In the genomic region with DNA sequence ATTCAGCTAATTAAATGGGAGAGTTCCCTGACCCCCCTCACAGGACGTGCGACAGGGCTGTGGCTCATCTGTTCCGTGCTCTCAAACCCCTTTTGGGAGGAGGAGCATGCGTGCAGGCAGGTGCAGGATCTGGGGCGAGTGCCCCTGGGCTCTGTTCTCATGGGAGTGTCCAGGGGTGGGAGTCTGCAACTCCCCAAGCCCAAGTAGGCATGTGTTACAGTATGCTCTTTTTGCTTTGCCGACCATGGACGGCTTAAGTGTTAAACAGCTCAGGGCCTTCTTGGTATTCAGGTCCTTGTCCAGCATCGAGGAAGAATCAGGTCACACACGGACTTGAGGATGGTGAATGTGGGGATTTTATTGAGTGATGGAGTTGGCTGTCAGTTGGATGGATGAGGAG, we compare ENCODE assay signal across 24 cellular contexts.
DNase-seq lines count a peak whose midpoint lies in the region; ATAC-seq and TF ChIP-seq lines count a peak whose summit lies in the region.
"Had no signal": no experiment of that assay in that cellular context is flagged by ENCODE, and none has a peak within 500 bp of the region (broad histone marks: within the 10 kb centered on the region; RNA-seq: fewer than 3 reads in every experiment).

No MANE protein-coding gene starts in this region.

- no peak overlapping the region for H3K14ac ChIP-seq in neuronal stem cell (ENCODE audit: low read length)

- H3K23ac ChIP-seq in neuronal stem cell (ENCODE audit: low read depth, low read length, poor library complexity), result no peak overlapping the region

- no peak for ATAC-seq in activated CD8-positive, alpha-beta T cell treated with anti-CD3 and anti-CD28 coated beads for 36 hours
- ATAC-seq in activated CD8-positive, alpha-beta T cell treated with anti-CD3 and anti-CD28 coated beads, Interleukin-2, amount 10 ng/mL, durations not matched to agents 7 days and 5 days, result no peak
- ATAC-seq in CD4-positive, CD25-positive, alpha-beta regulatory T cell (ENCODE audit: low read depth in 2 of 2), result no peak
- ATAC-seq in activated T-helper 17 cell treated with anti-CD3 and anti-CD28 coated beads, Interleukin-2, amount 50 U/mL, for 72 hours (replicated peaks), result no peak
- ATAC-seq: T-cell had no signal

- H2BK120ac ChIP-seq in neuronal stem cell (ENCODE audit: low read depth, low read length), result no peak overlapping the region

- H4K91ac ChIP-seq in neuronal stem cell (ENCODE audit: low read depth, low read length, poor library complexity), result no peak overlapping the region

- no peak overlapping the region for H3K4me3 Mint-ChIP-seq in activated CD8-positive, alpha-beta T cell treated with anti-CD3 and anti-CD28 coated beads for 36 hours
- H3K4me3 Mint-ChIP-seq in activated CD8-positive, alpha-beta T cell treated with anti-CD3 and anti-CD28 coated beads, Interleukin-2, amount 10 ng/mL, durations not matched to agents 7 days and 5 days, result no peak overlapping the region
- no peak overlapping the region for H3K4me3 Mint-ChIP-seq in CD4-positive, CD25-positive, alpha-beta regulatory T cell
- no peak overlapping the region for H3K4me3 Mint-ChIP-seq in activated T-helper 17 cell treated with anti-CD3 and anti-CD28 coated beads, Interleukin-2, amount 50 U/mL, for 72 hours
- H3K4me3 Mint-ChIP-seq: H9 had no signal

- peaks cover 73% of the 10 kb centered on the region for H3K4me1 Mint-ChIP-seq in activated CD8-positive, alpha-beta T cell treated with anti-CD3 and anti-CD28 coated beads for 36 hours (ENCODE audit: low read depth)
- H3K4me1 Mint-ChIP-seq in activated CD8-positive, alpha-beta T cell treated with anti-CD3 and anti-CD28 coated beads, Interleukin-2, amount 10 ng/mL, durations not matched to agents 7 days and 5 days (ENCODE audit: low read depth), result peaks cover 70% of the 10 kb centered on the region
- H3K4me1 Mint-ChIP-seq in CD4-positive, CD25-positive, alpha-beta regulatory T cell, result peaks cover 50 to 86% (median 62%) of the 10 kb centered on the region in 4 donors
- H3K4me1 Mint-ChIP-seq in activated T-helper 17 cell treated with anti-CD3 and anti-CD28 coated beads, Interleukin-2, amount 50 U/mL, for 72 hours, result peaks cover 38% of the 10 kb centered on the region

- H3K18ac ChIP-seq in neuronal stem cell (ENCODE audit: low read length), result no peak overlapping the region

- H3K4me2 ChIP-seq in neuronal stem cell (ENCODE audit: insufficient read depth, low read length, poor library complexity, severe bottlenecking), result no peak overlapping the region

- no peak overlapping the region for H3K27ac ChIP-seq in CD4-positive, CD25-positive, alpha-beta regulatory T cell (ENCODE audit: insufficient read depth, low read length, poor library complexity, severe bottlenecking)
- H3K27ac ChIP-seq in neuronal stem cell (replicated peaks; ENCODE audit: low read length) (no peak overlapping the region), ovary (no peak overlapping the region)
- H3K27ac ChIP-seq: sigmoid colon, SJCRH30 had no signal

- no peak overlapping the region for H2BK5ac ChIP-seq in neuronal stem cell (ENCODE audit: low read length)

- TF ChIP-seq POLR2A in ovary (IDR thresholded peaks at IDR 0.05), result no peak

- H3K4me1 ChIP-seq in CD4-positive, CD25-positive, alpha-beta regulatory T cell (ENCODE audit: control insufficient read depth, insufficient read depth, low read length, poor library complexity, severe bottlenecking), result peaks cover 36% of the 10 kb centered on the region
- peaks cover 0 to 4% of the 10 kb centered on the region in 2 donors for H3K4me1 ChIP-seq in neuronal stem cell (ENCODE audit: control insufficient read depth in 2 of 2, insufficient read depth in 1 of 2, low read depth in 1 of 2, low read length in 2 of 2)
- peaks cover under 1% of the 10 kb centered on the region for H3K4me1 ChIP-seq in ovary (ENCODE audit: insufficient read depth)

- no peaks in the 10 kb centered on the region for H3K79me1 ChIP-seq in neuronal stem cell (ENCODE audit: low read depth, low read length)

- WGBS in neuronal stem cell (ENCODE audit: extremely low coverage in 2 of 2, insufficient read length in 2 of 2, insufficient replicate concordance in 1 of 2), 2 donors, result no CpG with 5 or more reads among the region's 9 CpGs
- 97% methylated on average over 9 of the region's 9 CpGs for WGBS in ovary, 3 donors

- H2BK15ac ChIP-seq in neuronal stem cell (ENCODE audit: low read length), result no peak overlapping the region

- no peaks in the 10 kb centered on the region for H3K36me3 ChIP-seq in CD4-positive, CD25-positive, alpha-beta regulatory T cell (ENCODE audit: control insufficient read depth, insufficient read depth, low read length)
- H3K36me3 ChIP-seq in neuronal stem cell (replicated peaks in 1 of 2; ENCODE audit: control insufficient read depth in 2 of 2, insufficient read depth in 2 of 2, low read length in 2 of 2), result peaks cover 0 to 7% of the 10 kb centered on the region in 2 donors
- no peaks in the 10 kb centered on the region for H3K36me3 ChIP-seq in ovary
- H3K36me3 ChIP-seq: sigmoid colon, SJCRH30 had no signal

- no peaks in the 10 kb centered on the region for H3K9me3 Mint-ChIP-seq in activated CD8-positive, alpha-beta T cell treated with anti-CD3 and anti-CD28 coated beads for 36 hours
- H3K9me3 Mint-ChIP-seq in activated CD8-positive, alpha-beta T cell treated with anti-CD3 and anti-CD28 coated beads, Interleukin-2, amount 10 ng/mL, durations not matched to agents 7 days and 5 days (ENCODE audit: insufficient read depth), result no peaks in the 10 kb centered on the region
- H3K9me3 Mint-ChIP-seq in CD4-positive, CD25-positive, alpha-beta regulatory T cell, result no peaks in the 10 kb centered on the region
- H3K9me3 Mint-ChIP-seq in activated T-helper 17 cell treated with anti-CD3 and anti-CD28 coated beads, Interleukin-2, amount 50 U/mL, for 72 hours, result no peaks in the 10 kb centered on the region
- H3K9me3 Mint-ChIP-seq: T-cell had no signal

- no peak overlapping the region for H4K8ac ChIP-seq in neuronal stem cell (ENCODE audit: low read depth, low read length)

- H2AK5ac ChIP-seq in neuronal stem cell (ENCODE audit: low read depth, low read length), result no peak overlapping the region

- no peak overlapping the region for H3K4me3 ChIP-seq in CD4-positive, CD25-positive, alpha-beta regulatory T cell (ENCODE audit: low read depth, low read length)
- peak overlapping the region in 1 of 2 donors; percentile 25 for H3K4me3 ChIP-seq in neuronal stem cell (ENCODE audit: low read length in 2 of 2)
- H3K4me3 ChIP-seq in ovary, result no peak overlapping the region
- H3K4me3 ChIP-seq: sigmoid colon, SJCRH30 had no signal

- intact Hi-C loops in activated CD8-positive, alpha-beta T cell treated with anti-CD3 and anti-CD28 coated beads for 36 hours (cut with micrococcal nuclease), result no loop called here
- intact Hi-C loops in ovary (cut with DNase I), result loop anchor here in 1 of 4 donors (10.0 kb wide), 1 partner anchor 408 kb away; no protein-coding TSS in a partner anchor

- peak overlapping the region; percentile 91 for H3K27ac Mint-ChIP-seq in activated CD8-positive, alpha-beta T cell treated with anti-CD3 and anti-CD28 coated beads for 36 hours
- H3K27ac Mint-ChIP-seq in activated CD8-positive, alpha-beta T cell treated with anti-CD3 and anti-CD28 coated beads, Interleukin-2, amount 10 ng/mL, durations not matched to agents 7 days and 5 days, result no peak overlapping the region
- peak overlapping the region; percentile 20 to 55 (median 47) for H3K27ac Mint-ChIP-seq in CD4-positive, CD25-positive, alpha-beta regulatory T cell
- H3K27ac Mint-ChIP-seq in activated T-helper 17 cell treated with anti-CD3 and anti-CD28 coated beads, Interleukin-2, amount 50 U/mL, for 72 hours, result peak overlapping the region; percentile 94

- H2AFZ ChIP-seq in neuronal stem cell (ENCODE audit: low read length), result no peak overlapping the region

- H2BK12ac ChIP-seq in neuronal stem cell (ENCODE audit: low read length), result no peak overlapping the region

- DNase-seq in activated CD8-positive, alpha-beta T cell treated with anti-CD3 and anti-CD28 coated beads for 36 hours, result peak; percentile 13
- DNase-seq in activated CD8-positive, alpha-beta T cell treated with anti-CD3 and anti-CD28 coated beads, Interleukin-2, amount 10 ng/mL, durations not matched to agents 7 days and 5 days, result no peak
- no peak for DNase-seq in CD4-positive, CD25-positive, alpha-beta regulatory T cell
- DNase-seq in neuronal stem cell (ENCODE audit: low spot score), result no peak
- DNase-seq in NCI-H128 (lab: John Stamatoyannopoulos, UW; ENCODE audit: unreplicated experiment), result no peak
- no peak for DNase-seq in ovary
- no peak for DNase-seq in DMS 273 (lab: John Stamatoyannopoulos, UW; ENCODE audit: unreplicated experiment)
- DNase-seq: activated CD4-positive, alpha-beta T cell treated with anti-CD3 and anti-CD28 coated beads, Interleukin-2, amount 50 U/mL, for 1 hour; activated CD8-positive, alpha-beta memory T cell treated with anti-CD3 and anti-CD28 coated beads, Interleukin-2, amount 50 U/mL, for 48 hours; activated gamma-delta T cell treated with Interleukin-2 at 50 U/mL for 16 hours; aorta; C1 segment of cervical spinal cord; central memory CD4-positive, alpha-beta T cell; dermis blood vessel endothelial cell; EL; H9; islet precursor cell; Kasumi-1; NCI-H526; sigmoid colon; SJCRH30; substantia nigra; T-cell had no signal

- H3K27me3 ChIP-seq in CD4-positive, CD25-positive, alpha-beta regulatory T cell (ENCODE audit: control insufficient read depth, insufficient read depth, low read length), result no peaks in the 10 kb centered on the region
- H3K27me3 ChIP-seq in neuronal stem cell (ENCODE audit: control insufficient read depth in 3 of 3, insufficient read depth in 3 of 3, low read depth in 1 of 3, low read length in 3 of 3), result no peaks in the 10 kb centered on the region
- H3K27me3 ChIP-seq in ovary, result no peaks in the 10 kb centered on the region
- H3K27me3 ChIP-seq: sigmoid colon, SJCRH30 had no signal

- POLR2A ChIA-PET in activated CD8-positive, alpha-beta T cell treated with anti-CD3 and anti-CD28 coated beads for 36 hours (lab: Charles Lee), result no interaction called here
- POLR2A ChIA-PET in activated CD8-positive, alpha-beta T cell treated with anti-CD3 and anti-CD28 coated beads, Interleukin-2, amount 10 ng/mL, durations not matched to agents 7 days and 5 days (lab: Charles Lee), result no interaction called here

- no peak for TF ChIP-seq EP300 in ovary (IDR thresholded peaks at IDR 0.05)

- H3K27me3 Mint-ChIP-seq in activated CD8-positive, alpha-beta T cell treated with anti-CD3 and anti-CD28 coated beads for 36 hours, result no peaks in the 10 kb centered on the region
- H3K27me3 Mint-ChIP-seq in activated CD8-positive, alpha-beta T cell treated with anti-CD3 and anti-CD28 coated beads, Interleukin-2, amount 10 ng/mL, durations not matched to agents 7 days and 5 days (ENCODE audit: low read depth), result no peaks in the 10 kb centered on the region
- H3K27me3 Mint-ChIP-seq in CD4-positive, CD25-positive, alpha-beta regulatory T cell, result no peaks in the 10 kb centered on the region
- H3K27me3 Mint-ChIP-seq in activated T-helper 17 cell treated with anti-CD3 and anti-CD28 coated beads, Interleukin-2, amount 50 U/mL, for 72 hours, result no peaks in the 10 kb centered on the region
- H3K27me3 Mint-ChIP-seq: T-cell had no signal

- H3K9me3 ChIP-seq in CD4-positive, CD25-positive, alpha-beta regulatory T cell (ENCODE audit: control insufficient read depth in 2 of 2, low read length in 2 of 2), result no peaks in the 10 kb centered on the region
- peaks cover 3 to 16% of the 10 kb centered on the region in 2 donors for H3K9me3 ChIP-seq in neuronal stem cell (replicated peaks in 1 of 2; ENCODE audit: control insufficient read depth in 2 of 2, insufficient read depth in 1 of 2, low read depth in 1 of 2, low read length in 2 of 2)
- H3K9me3 ChIP-seq in ovary, result no peaks in the 10 kb centered on the region
- H3K9me3 ChIP-seq: sigmoid colon, SJCRH30 had no signal

- no peak for TF ChIP-seq CTCF in activated CD8-positive, alpha-beta T cell treated with anti-CD3 and anti-CD28 coated beads for 36 hours (IDR thresholded peaks at IDR 0.05)
- no peak for TF ChIP-seq CTCF in ovary (IDR thresholded peaks at IDR 0.05)

- CTCF ChIA-PET in activated CD8-positive, alpha-beta T cell treated with anti-CD3 and anti-CD28 coated beads for 36 hours (lab: Charles Lee), result interaction anchor here (1.4 to 1.7 kb wide), 3 partner anchors 10 to 219 kb away, joined by 4 to 5 read pairs (median 4); no protein-coding TSS in a partner anchor
- CTCF ChIA-PET in activated CD8-positive, alpha-beta T cell treated with anti-CD3 and anti-CD28 coated beads, Interleukin-2, amount 10 ng/mL, durations not matched to agents 7 days and 5 days (lab: Charles Lee), result interaction anchor here (1.2 to 1.5 kb wide), 2 partner anchors 12 to 17 kb away, joined by 3 read pairs; no protein-coding TSS in a partner anchor

- H3K36me3 Mint-ChIP-seq in activated CD8-positive, alpha-beta T cell treated with anti-CD3 and anti-CD28 coated beads for 36 hours (ENCODE audit: low read depth), result peaks cover 57% of the 10 kb centered on the region
- H3K36me3 Mint-ChIP-seq in activated CD8-positive, alpha-beta T cell treated with anti-CD3 and anti-CD28 coated beads, Interleukin-2, amount 10 ng/mL, durations not matched to agents 7 days and 5 days (ENCODE audit: low read depth), result peaks cover 45% of the 10 kb centered on the region
- H3K36me3 Mint-ChIP-seq in CD4-positive, CD25-positive, alpha-beta regulatory T cell, result peaks cover 20% of the 10 kb centered on the region
- peaks cover 42% of the 10 kb centered on the region for H3K36me3 Mint-ChIP-seq in activated T-helper 17 cell treated with anti-CD3 and anti-CD28 coated beads, Interleukin-2, amount 50 U/mL, for 72 hours (ENCODE audit: low read depth)

- H3K4ac ChIP-seq in neuronal stem cell (ENCODE audit: low read length), result no peak overlapping the region

- H3K9ac ChIP-seq in neuronal stem cell (ENCODE audit: low read depth, low read length, poor library complexity), result peak overlapping the region; percentile 7
